Comparison of ENCODE assay signal across 1 cellular context in genomic region chr1:20551945-20552727, GRCh38.
TF ChIP-seq lines count a peak whose summit lies in the region.

A gene with protein sequence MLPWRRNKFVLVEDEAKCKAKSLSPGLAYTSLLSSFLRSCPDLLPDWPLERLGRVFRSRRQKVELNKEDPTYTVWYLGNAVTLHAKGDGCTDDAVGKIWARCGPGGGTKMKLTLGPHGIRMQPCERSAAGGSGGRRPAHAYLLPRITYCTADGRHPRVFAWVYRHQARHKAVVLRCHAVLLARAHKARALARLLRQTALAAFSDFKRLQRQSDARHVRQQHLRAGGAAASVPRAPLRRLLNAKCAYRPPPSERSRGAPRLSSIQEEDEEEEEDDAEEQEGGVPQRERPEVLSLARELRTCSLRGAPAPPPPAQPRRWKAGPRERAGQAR (plus strand): TSS chr1:20552573. CDS start chr1:20552974, 401 bp downstream.

TF ChIP-seq in HepG2, 621 proteins besides CTCF, POLR2A, EP300 and RAD21 (continued from another document and continues in another):
- peak; percentile 70; the same call in 1 of the 2 replicates for TF ChIP-seq IRF9 (CRISPR knock-in tag; IDR thresholded peaks at IDR 0.05; ENCODE audit: borderline replicate concordance)
- TF ChIP-seq ZFP36L1 (CRISPR knock-in tag; IDR thresholded peaks at IDR 0.05): no peak
- no peak for TF ChIP-seq CREB3 (CRISPR knock-in tag; IDR thresholded peaks at IDR 0.05)
- TF ChIP-seq FUBP1 (CRISPR knock-in tag; IDR thresholded peaks at IDR 0.05; ENCODE audit: borderline replicate concordance): no peak
- TF ChIP-seq BCL6 (CRISPR knock-in tag; IDR thresholded peaks at IDR 0.05): no peak
- no peak for TF ChIP-seq ZNF674 (CRISPR knock-in tag; IDR thresholded peaks at IDR 0.05; ENCODE audit: low read depth)
- TF ChIP-seq ZNF281 (CRISPR knock-in tag; IDR thresholded peaks at IDR 0.05; ENCODE audit: borderline replicate concordance): peak; percentile 97
- TF ChIP-seq, protein P1, sequence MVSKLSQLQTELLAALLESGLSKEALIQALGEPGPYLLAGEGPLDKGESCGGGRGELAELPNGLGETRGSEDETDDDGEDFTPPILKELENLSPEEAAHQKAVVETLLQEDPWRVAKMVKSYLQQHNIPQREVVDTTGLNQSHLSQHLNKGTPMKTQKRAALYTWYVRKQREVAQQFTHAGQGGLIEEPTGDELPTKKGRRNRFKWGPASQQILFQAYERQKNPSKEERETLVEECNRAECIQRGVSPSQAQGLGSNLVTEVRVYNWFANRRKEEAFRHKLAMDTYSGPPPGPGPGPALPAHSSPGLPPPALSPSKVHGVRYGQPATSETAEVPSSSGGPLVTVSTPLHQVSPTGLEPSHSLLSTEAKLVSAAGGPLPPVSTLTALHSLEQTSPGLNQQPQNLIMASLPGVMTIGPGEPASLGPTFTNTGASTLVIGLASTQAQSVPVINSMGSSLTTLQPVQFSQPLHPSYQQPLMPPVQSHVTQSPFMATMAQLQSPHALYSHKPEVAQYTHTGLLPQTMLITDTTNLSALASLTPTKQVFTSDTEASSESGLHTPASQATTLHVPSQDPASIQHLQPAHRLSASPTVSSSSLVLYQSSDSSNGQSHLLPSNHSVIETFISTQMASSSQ (IDR thresholded peaks at IDR 0.05; ENCODE audit: low read depth): peak; percentile 46
- TF ChIP-seq, protein P1 (CRISPR knock-in tag; IDR thresholded peaks at IDR 0.05; ENCODE audit: borderline replicate concordance): peak; percentile 51; the same call in 1 of the 2 replicates
- no peak for TF ChIP-seq KLF13 (CRISPR knock-in tag; IDR thresholded peaks at IDR 0.05)
- TF ChIP-seq NFKB2 (CRISPR knock-in tag; IDR thresholded peaks at IDR 0.05; ENCODE audit: borderline replicate concordance): no peak
- no peak for TF ChIP-seq ZNF142 (CRISPR knock-in tag; IDR thresholded peaks at IDR 0.05)
- TF ChIP-seq MIER3 (CRISPR knock-in tag; IDR thresholded peaks at IDR 0.05; ENCODE audit: borderline replicate concordance): no peak; the same call in 1 of the 2 replicates
- no peak; the same call in 1 of the 2 replicates for TF ChIP-seq TFDP1 (CRISPR knock-in tag; IDR thresholded peaks at IDR 0.05; ENCODE audit: borderline replicate concordance)
- no peak for TF ChIP-seq TEAD2 (CRISPR knock-in tag; IDR thresholded peaks at IDR 0.05)
- TF ChIP-seq ZNF792 (CRISPR knock-in tag; IDR thresholded peaks at IDR 0.05): 0 out of 2 replicates have a peak, but pooled peaks have one; percentile 14
- peak; percentile 51; the same call in 1 of the 2 replicates for TF ChIP-seq MIXL1 (CRISPR knock-in tag; IDR thresholded peaks at IDR 0.05)
- TF ChIP-seq CAMTA2 (CRISPR knock-in tag; IDR thresholded peaks at IDR 0.05; ENCODE audit: borderline replicate concordance): 0 out of 2 replicates have a peak, but pooled peaks have one; percentile 3
- no peak; the same call in 1 of the 2 replicates for TF ChIP-seq RFXAP (CRISPR knock-in tag; IDR thresholded peaks at IDR 0.05; ENCODE audit: borderline replicate concordance)
- TF ChIP-seq HHEX (CRISPR knock-in tag; IDR thresholded peaks at IDR 0.05): no peak
- TF ChIP-seq PAX8 (CRISPR knock-in tag; IDR thresholded peaks at IDR 0.05; ENCODE audit: borderline replicate concordance): no peak
- TF ChIP-seq, protein P2, sequence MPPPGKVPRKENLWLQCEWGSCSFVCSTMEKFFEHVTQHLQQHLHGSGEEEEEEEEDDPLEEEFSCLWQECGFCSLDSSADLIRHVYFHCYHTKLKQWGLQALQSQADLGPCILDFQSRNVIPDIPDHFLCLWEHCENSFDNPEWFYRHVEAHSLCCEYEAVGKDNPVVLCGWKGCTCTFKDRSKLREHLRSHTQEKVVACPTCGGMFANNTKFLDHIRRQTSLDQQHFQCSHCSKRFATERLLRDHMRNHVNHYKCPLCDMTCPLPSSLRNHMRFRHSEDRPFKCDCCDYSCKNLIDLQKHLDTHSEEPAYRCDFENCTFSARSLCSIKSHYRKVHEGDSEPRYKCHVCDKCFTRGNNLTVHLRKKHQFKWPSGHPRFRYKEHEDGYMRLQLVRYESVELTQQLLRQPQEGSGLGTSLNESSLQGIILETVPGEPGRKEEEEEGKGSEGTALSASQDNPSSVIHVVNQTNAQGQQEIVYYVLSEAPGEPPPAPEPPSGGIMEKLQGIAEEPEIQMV (CRISPR knock-in tag; IDR thresholded peaks at IDR 0.05; ENCODE audit: low read depth): no peak; the same call in 1 of the 2 replicates
- TF ChIP-seq MATR3 (CRISPR knock-in tag; IDR thresholded peaks at IDR 0.05): no peak
- no peak for TF ChIP-seq WIZ (CRISPR knock-in tag; IDR thresholded peaks at IDR 0.05)
- no peak for TF ChIP-seq MAFG (CRISPR knock-in tag; IDR thresholded peaks at IDR 0.05)
- peak in 1 of 2 experiments; percentile 32; a peak in 1 of 4 replicates for TF ChIP-seq KLF16 (CRISPR knock-in tag; IDR thresholded peaks at IDR 0.05)
- TF ChIP-seq ZNF703 (CRISPR knock-in tag; IDR thresholded peaks at IDR 0.05; ENCODE audit: borderline replicate concordance): peak; percentile 75; the same call in 1 of the 2 replicates
- TF ChIP-seq ZNF615 (CRISPR knock-in tag; IDR thresholded peaks at IDR 0.05; ENCODE audit: borderline replicate concordance): no peak
- no peak; the same call in 1 of the 2 replicates for TF ChIP-seq SAFB2 (CRISPR knock-in tag; IDR thresholded peaks at IDR 0.05; ENCODE audit: borderline replicate concordance, low read depth)
- TF ChIP-seq ZNF749 (CRISPR knock-in tag; IDR thresholded peaks at IDR 0.05; ENCODE audit: borderline replicate concordance): peak; percentile 62; the same call in 1 of the 2 replicates
- TF ChIP-seq TAF1 (CRISPR knock-in tag; IDR thresholded peaks at IDR 0.05): peak; percentile 95
- TF ChIP-seq PRMT3 (CRISPR knock-in tag; IDR thresholded peaks at IDR 0.05; ENCODE audit: borderline replicate concordance, low read depth): no peak
- no peak for TF ChIP-seq ZNF263 (CRISPR knock-in tag; IDR thresholded peaks at IDR 0.05)
- TF ChIP-seq, protein P3, sequence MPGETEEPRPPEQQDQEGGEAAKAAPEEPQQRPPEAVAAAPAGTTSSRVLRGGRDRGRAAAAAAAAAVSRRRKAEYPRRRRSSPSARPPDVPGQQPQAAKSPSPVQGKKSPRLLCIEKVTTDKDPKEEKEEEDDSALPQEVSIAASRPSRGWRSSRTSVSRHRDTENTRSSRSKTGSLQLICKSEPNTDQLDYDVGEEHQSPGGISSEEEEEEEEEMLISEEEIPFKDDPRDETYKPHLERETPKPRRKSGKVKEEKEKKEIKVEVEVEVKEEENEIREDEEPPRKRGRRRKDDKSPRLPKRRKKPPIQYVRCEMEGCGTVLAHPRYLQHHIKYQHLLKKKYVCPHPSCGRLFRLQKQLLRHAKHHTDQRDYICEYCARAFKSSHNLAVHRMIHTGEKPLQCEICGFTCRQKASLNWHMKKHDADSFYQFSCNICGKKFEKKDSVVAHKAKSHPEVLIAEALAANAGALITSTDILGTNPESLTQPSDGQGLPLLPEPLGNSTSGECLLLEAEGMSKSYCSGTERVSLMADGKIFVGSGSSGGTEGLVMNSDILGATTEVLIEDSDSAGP (CRISPR knock-in tag; IDR thresholded peaks at IDR 0.05; ENCODE audit: borderline replicate concordance): peak; percentile 63; the same call in 1 of the 2 replicates
